Comparison of ENCODE assay signal across 9 cellular contexts in the genomic region with DNA sequence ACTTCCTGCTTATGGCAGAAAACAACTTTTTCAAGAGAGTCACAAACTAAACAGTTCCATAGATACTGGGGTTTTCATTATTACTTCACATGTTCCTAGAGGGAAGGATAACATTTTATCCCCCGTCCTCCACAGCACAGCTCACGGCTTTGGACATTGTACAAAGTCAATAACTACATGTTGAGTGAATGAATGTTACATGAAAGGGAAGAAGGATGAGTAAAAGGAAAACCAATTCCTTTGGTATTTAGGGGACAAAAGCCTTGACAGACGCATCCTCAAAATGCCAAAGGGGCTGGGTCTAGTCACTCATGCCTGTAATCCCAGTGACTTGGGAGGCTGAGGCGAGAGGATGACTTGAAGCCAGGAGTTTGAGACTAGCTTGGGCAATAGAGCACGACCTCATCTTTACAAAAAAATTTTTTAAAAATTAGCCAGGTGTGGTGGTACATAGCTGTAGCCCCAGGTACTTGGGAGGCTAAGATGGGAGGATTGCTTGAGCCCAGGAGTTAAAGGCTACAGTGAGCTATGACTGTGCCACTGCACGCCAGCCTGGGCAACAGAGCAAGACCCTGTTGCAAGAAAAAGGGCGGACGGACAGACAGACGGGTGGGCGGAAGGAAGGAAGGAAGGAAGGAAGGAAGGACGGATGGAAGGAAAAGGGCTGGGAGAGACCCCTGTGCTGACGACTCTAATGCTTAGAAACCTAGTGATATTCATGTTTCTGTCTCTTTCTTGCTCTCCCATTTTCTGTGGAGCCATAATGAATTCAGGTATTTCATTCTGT. TPM values are rescaled to one million over a fixed set of nuclear protein-coding genes. Genes with fewer than 3 reads are reported as not detected.
DNase-seq lines count a peak whose midpoint lies in the region; ATAC-seq and TF ChIP-seq lines count a peak whose summit lies in the region.
"Had no signal": no experiment of that assay in that cellular context is flagged by ENCODE, and none has a peak within 500 bp of the region (broad histone marks: within the 10 kb centered on the region; RNA-seq: fewer than 3 reads in every experiment).

No MANE protein-coding gene starts in this region.

- H2AFZ ChIP-seq in GM23248 = no peak overlapping the region
- no peak overlapping the region for H2AFZ ChIP-seq in fibroblast of lung (ENCODE audit: low read length)

- WGBS in GM23248 (ENCODE audit: low coverage in 1 of 2, low lambda C conversion rate in 2 of 2, missing lambda C conversion rate in 2 of 2), 2 experiments = 70 to 71% methylated on average over 12 of the region's 12 CpGs

- no peaks in the 10 kb centered on the region for H3K27me3 Mint-ChIP-seq in activated CD4-positive, alpha-beta memory T cell treated with anti-CD3 and anti-CD28 coated beads, Interleukin-2, amount 10 ng/mL, durations not matched to agents 7 days and 5 days

- peak overlapping the region; percentile 86 for H3K27ac Mint-ChIP-seq in activated CD4-positive, alpha-beta memory T cell treated with anti-CD3 and anti-CD28 coated beads, Interleukin-2, amount 10 ng/mL, durations not matched to agents 7 days and 5 days
- H3K27ac Mint-ChIP-seq in stimulated activated effector memory CD8-positive, alpha-beta T cell treated with anti-CD3 and anti-CD28 coated beads, Interleukin-12 subunit alpha, Interleukin-12 subunit beta, amount 100 ng/mL, for 72 hours = peak overlapping the region; percentile 98

- ATAC-seq in stimulated activated effector memory CD8-positive, alpha-beta T cell treated with anti-CD3 and anti-CD28 coated beads, Interleukin-12 subunit alpha, Interleukin-12 subunit beta, amount 100 ng/mL, for 72 hours = no peak

- H3K36me3 Mint-ChIP-seq in activated CD4-positive, alpha-beta memory T cell treated with anti-CD3 and anti-CD28 coated beads, Interleukin-2, amount 10 ng/mL, durations not matched to agents 7 days and 5 days (ENCODE audit: low read depth) = peaks cover 66% of the 10 kb centered on the region
- H3K36me3 Mint-ChIP-seq in stimulated activated effector memory CD8-positive, alpha-beta T cell treated with anti-CD3 and anti-CD28 coated beads, Interleukin-12 subunit alpha, Interleukin-12 subunit beta, amount 100 ng/mL, for 72 hours = peaks cover 97% of the 10 kb centered on the region

- H3K79me2 ChIP-seq in GM23248 (ENCODE audit: insufficient read depth) = peaks cover 70% of the 10 kb centered on the region
- H3K79me2 ChIP-seq in fibroblast of lung (ENCODE audit: control insufficient read depth, insufficient read depth, low read length) = peaks cover 27% of the 10 kb centered on the region

- CTCF ChIA-PET in activated CD4-positive, alpha-beta memory T cell treated with anti-CD3 and anti-CD28 coated beads, Interleukin-2, amount 10 ng/mL, durations not matched to agents 7 days and 5 days (lab: Charles Lee) = interaction anchor here (3.8 to 5.2 kb wide), 3 partner anchors 11 to 28 kb away, joined by 25 to 46 read pairs (median 37); a partner anchor contains a TSS

- H3K36me3 ChIP-seq in GM23248 (ENCODE audit: low read depth) (peaks cover 16% of the 10 kb centered on the region), fibroblast of lung (ENCODE audit: control insufficient read depth, insufficient read depth, low read length) (peaks cover 15% of the 10 kb centered on the region)

- H4K20me1 ChIP-seq in GM23248 (ENCODE audit: insufficient read depth) (peaks cover 10% of the 10 kb centered on the region; the same call in 1 of the 2 replicates), fibroblast of lung (ENCODE audit: control insufficient read depth, extremely low read depth, insufficient read depth, low read length) (no peaks in the 10 kb centered on the region)

- H3K4me1 ChIP-seq in GM23248 (ENCODE audit: insufficient read depth) = peaks cover 44% of the 10 kb centered on the region
- H3K4me1 ChIP-seq in fibroblast of lung (ENCODE audit: control insufficient read depth, extremely low read depth, insufficient read depth, low read length) = peaks cover 49% of the 10 kb centered on the region

- in situ Hi-C loops in GM23248 (cut with MboI) = no loop called here

- H3K27ac ChIP-seq in GM23248 (peak overlapping the region; percentile 87), fibroblast of lung (ENCODE audit: insufficient read depth, low read length) (peak overlapping the region; percentile 95)

- H3F3A ChIP-seq in GM23248 (ENCODE audit: insufficient read depth) = peaks cover 49% of the 10 kb centered on the region

- H3K9me3 Mint-ChIP-seq in activated CD4-positive, alpha-beta memory T cell treated with anti-CD3 and anti-CD28 coated beads, Interleukin-2, amount 10 ng/mL, durations not matched to agents 7 days and 5 days = no peaks in the 10 kb centered on the region
- no peaks in the 10 kb centered on the region for H3K9me3 Mint-ChIP-seq in stimulated activated effector memory CD8-positive, alpha-beta T cell treated with anti-CD3 and anti-CD28 coated beads, Interleukin-12 subunit alpha, Interleukin-12 subunit beta, amount 100 ng/mL, for 72 hours
- H3K9me3 Mint-ChIP-seq: neural crest cell had no signal

- H3K27me3 ChIP-seq in GM23248 (replicated peaks; ENCODE audit: insufficient read depth) (no peaks in the 10 kb centered on the region), fibroblast of lung (ENCODE audit: control insufficient read depth, insufficient read depth, low read length) (no peaks in the 10 kb centered on the region)

- peaks cover 23% of the 10 kb centered on the region for H3K4me1 Mint-ChIP-seq in activated CD4-positive, alpha-beta memory T cell treated with anti-CD3 and anti-CD28 coated beads, Interleukin-2, amount 10 ng/mL, durations not matched to agents 7 days and 5 days
- peaks cover 51% of the 10 kb centered on the region for H3K4me1 Mint-ChIP-seq in stimulated activated effector memory CD8-positive, alpha-beta T cell treated with anti-CD3 and anti-CD28 coated beads, Interleukin-12 subunit alpha, Interleukin-12 subunit beta, amount 100 ng/mL, for 72 hours

- no peaks in the 10 kb centered on the region for H3K9me2 ChIP-seq in GM23248 (ENCODE audit: insufficient read depth)

- H3K9me3 ChIP-seq in GM23248 (ENCODE audit: low read depth) (no peaks in the 10 kb centered on the region), fibroblast of lung (ENCODE audit: control insufficient read depth, insufficient read depth, low read depth, low read length) (no peaks in the 10 kb centered on the region)

- H3K4me3 Mint-ChIP-seq in activated CD4-positive, alpha-beta memory T cell treated with anti-CD3 and anti-CD28 coated beads, Interleukin-2, amount 10 ng/mL, durations not matched to agents 7 days and 5 days = no peak overlapping the region
- H3K4me3 Mint-ChIP-seq in stimulated activated effector memory CD8-positive, alpha-beta T cell treated with anti-CD3 and anti-CD28 coated beads, Interleukin-12 subunit alpha, Interleukin-12 subunit beta, amount 100 ng/mL, for 72 hours = peak overlapping the region; percentile 59
- H3K4me3 Mint-ChIP-seq: neural crest cell had no signal

- peak overlapping the region; percentile 68 for H3K4me2 ChIP-seq in GM23248 (ENCODE audit: unreplicated experiment)
- H3K4me2 ChIP-seq in fibroblast of lung (ENCODE audit: extremely low read depth, insufficient read depth, low read length) = peak overlapping the region; percentile 54

- peak overlapping the region; percentile 65 for H3K9ac ChIP-seq in GM23248
- no peak overlapping the region for H3K9ac ChIP-seq in fibroblast of lung (ENCODE audit: insufficient read depth, low read length)

- POLR2A ChIA-PET in activated CD4-positive, alpha-beta memory T cell treated with anti-CD3 and anti-CD28 coated beads, Interleukin-2, amount 10 ng/mL, durations not matched to agents 7 days and 5 days (lab: Charles Lee) = interaction anchor here (2.3 to 8.1 kb wide), 6 partner anchors 12 to 31 kb away, joined by 5 to 71 read pairs (median 15); a partner anchor contains a TSS

- TF ChIP-seq CTCF in fibroblast of lung (conservative IDR thresholded peaks at IDR 0.05 in 1 of 2, IDR thresholded peaks at IDR 0.05 in 1 of 2; ENCODE audit: low read depth in 1 of 2, low read length in 2 of 2) = no peak

- H3K4me3 ChIP-seq in GM23248 (no peak overlapping the region), fibroblast of lung (replicated peaks in 1 of 4; ENCODE audit: control extremely low read depth in 1 of 4, insufficient read depth in 1 of 4, low read depth in 3 of 4, low read length in 4 of 4) (no peak overlapping the region)

- DNase-seq in GM23248 = peak; percentile 57
- DNase-seq in activated CD4-positive, alpha-beta memory T cell treated with anti-CD3 and anti-CD28 coated beads, Interleukin-2, amount 10 ng/mL, durations not matched to agents 7 days and 5 days = no peak
- peak in 1 of 2 donors; percentile 30 for DNase-seq in fibroblast of lung (ENCODE audit: low read depth in 2 of 2)
- DNase-seq in stimulated activated effector memory CD8-positive, alpha-beta T cell treated with anti-CD3 and anti-CD28 coated beads, Interleukin-12 subunit alpha, Interleukin-12 subunit beta, amount 100 ng/mL, for 72 hours (ENCODE audit: low spot score in 2 of 2) = no peak
- DNase-seq in SIG-M5 treated with dmso at 0.1 percent for 504 hours (lab: John Stamatoyannopoulos, UW; ENCODE audit: unreplicated experiment) = no peak
- DNase-seq in NCI-H82 treated with DMSO at 0.1 percent for 48 hours (lab: John Stamatoyannopoulos, UW; ENCODE audit: unreplicated experiment) = no peak
- DNase-seq in stimulated activated naive CD4-positive, alpha-beta T cell treated with Interleukin-2 at 50 U/mL for 16 hours (lab: John Stamatoyannopoulos, UW) = no peak
- DNase-seq: OCI-M1 had no signal

RNA-seq across cellular contexts. Expression of a gene that starts 14.6 kb away (rescaled TPM):
- 51.7 and 65.9 TPM in 2 replicates for total RNA-seq in GM23248 (2014; rRNA removed; shearing (Covaris generic))
- polyA plus RNA-seq in GM23248 (2016; fragmentation: Nextera tagmentation; extraction: Ambion mirVana) (47.5 and 50.2 TPM in 2 replicates), fibroblast of lung (75.4 and 92.9 TPM in 2 replicates)
- 10 to 100 TPM; 71.2 to 72.9 TPM for total RNA-seq in activated CD4-positive, alpha-beta memory T cell treated with anti-CD3 and anti-CD28 coated beads, Interleukin-2, amount 10 ng/mL, durations not matched to agents 7 days and 5 days
- 42.1 and 65.7 TPM in 2 replicates for total RNA-seq in fibroblast of lung
- polyA plus RNA-seq in fibroblast of lung (2012) = 47.5 and 58.3 TPM in 2 replicates
- polyA minus RNA-seq in fibroblast of lung (ENCODE audit: low replicate concordance) = 181 and 222 TPM in 2 replicates

RNA-seq across cellular contexts. Expression of a gene that starts 30.5 kb away (rescaled TPM):
- 16.9 and 21.5 TPM in 2 replicates for total RNA-seq in GM23248 (2014; rRNA removed; shearing (Covaris generic))
- polyA plus RNA-seq in GM23248 (2016; fragmentation: Nextera tagmentation; extraction: Ambion mirVana) (3.0 and 3.6 TPM in 2 replicates), fibroblast of lung (7.2 and 7.6 TPM in 2 replicates)
- total RNA-seq in activated CD4-positive, alpha-beta memory T cell treated with anti-CD3 and anti-CD28 coated beads, Interleukin-2, amount 10 ng/mL, durations not matched to agents 7 days and 5 days = 10 to 100 TPM; 31.4 to 32.6 TPM
- 8.2 and 11.7 TPM in 2 replicates for total RNA-seq in fibroblast of lung
- polyA plus RNA-seq in fibroblast of lung (2012) = 9.0 and 9.6 TPM in 2 replicates
- 41.4 and 61.9 TPM in 2 replicates for polyA minus RNA-seq in fibroblast of lung (ENCODE audit: low replicate concordance)

RNA-seq across cellular contexts. Expression of a gene that starts 34.4 kb away (rescaled TPM):
- 14.4 and 20.0 TPM in 2 replicates for total RNA-seq in GM23248 (2014; rRNA removed; shearing (Covaris generic))
- polyA plus RNA-seq in GM23248 (2016; fragmentation: Nextera tagmentation; extraction: Ambion mirVana) = 11.0 and 11.3 TPM in 2 replicates
- total RNA-seq in activated CD4-positive, alpha-beta memory T cell treated with anti-CD3 and anti-CD28 coated beads, Interleukin-2, amount 10 ng/mL, durations not matched to agents 7 days and 5 days = 10 to 100 TPM; 96.2 to 99.3 TPM
- total RNA-seq in fibroblast of lung = 21.6 and 35.5 TPM in 2 replicates
- polyA plus RNA-seq in fibroblast of lung = 18.4 and 20.1 TPM in 2 replicates
- 15.2 and 16.1 TPM in 2 replicates for polyA plus RNA-seq in fibroblast of lung (2012)
- polyA minus RNA-seq in fibroblast of lung (ENCODE audit: low replicate concordance) = 20.7 and 104 TPM in 2 replicates

RNA-seq across cellular contexts. Expression of a gene that starts 58.1 kb away (rescaled TPM):
- total RNA-seq in GM23248 (2014; rRNA removed; shearing (Covaris generic)) = 130 and 164 TPM in 2 replicates
- 166 and 175 TPM in 2 replicates for polyA plus RNA-seq in GM23248 (2016; fragmentation: Nextera tagmentation; extraction: Ambion mirVana)
- 100 to 1,000 TPM; 178 to 188 TPM for total RNA-seq in activated CD4-positive, alpha-beta memory T cell treated with anti-CD3 and anti-CD28 coated beads, Interleukin-2, amount 10 ng/mL, durations not matched to agents 7 days and 5 days
- total RNA-seq in fibroblast of lung = 193 and 240 TPM in 2 replicates
- polyA plus RNA-seq in fibroblast of lung = 210 and 282 TPM in 2 replicates
- 214 and 281 TPM in 2 replicates for polyA plus RNA-seq in fibroblast of lung (2012)
- polyA minus RNA-seq in fibroblast of lung (ENCODE audit: low replicate concordance) = 143 and 181 TPM in 2 replicates

RNA-seq across cellular contexts. Expression of a gene that starts 59.9 kb away (rescaled TPM):
- total RNA-seq in GM23248 (2014; rRNA removed; shearing (Covaris generic)) = 3.5 and 4.0 TPM in 2 replicates
- 3.0 and 3.8 TPM in 2 replicates for polyA plus RNA-seq in GM23248 (2016; fragmentation: Nextera tagmentation; extraction: Ambion mirVana)
- not detected for total RNA-seq in activated CD4-positive, alpha-beta memory T cell treated with anti-CD3 and anti-CD28 coated beads, Interleukin-2, amount 10 ng/mL, durations not matched to agents 7 days and 5 days
- 59.6 and 65.9 TPM in 2 replicates for total RNA-seq in fibroblast of lung
- 60.6 and 85.4 TPM in 2 replicates for polyA plus RNA-seq in fibroblast of lung
- 54.3 and 72.6 TPM in 2 replicates for polyA plus RNA-seq in fibroblast of lung (2012)
- polyA minus RNA-seq in fibroblast of lung (ENCODE audit: low replicate concordance) = 58.4 and 79.8 TPM in 2 replicates
